Comparison of ENCODE assay signal across 8 cellular contexts in the genomic region with DNA sequence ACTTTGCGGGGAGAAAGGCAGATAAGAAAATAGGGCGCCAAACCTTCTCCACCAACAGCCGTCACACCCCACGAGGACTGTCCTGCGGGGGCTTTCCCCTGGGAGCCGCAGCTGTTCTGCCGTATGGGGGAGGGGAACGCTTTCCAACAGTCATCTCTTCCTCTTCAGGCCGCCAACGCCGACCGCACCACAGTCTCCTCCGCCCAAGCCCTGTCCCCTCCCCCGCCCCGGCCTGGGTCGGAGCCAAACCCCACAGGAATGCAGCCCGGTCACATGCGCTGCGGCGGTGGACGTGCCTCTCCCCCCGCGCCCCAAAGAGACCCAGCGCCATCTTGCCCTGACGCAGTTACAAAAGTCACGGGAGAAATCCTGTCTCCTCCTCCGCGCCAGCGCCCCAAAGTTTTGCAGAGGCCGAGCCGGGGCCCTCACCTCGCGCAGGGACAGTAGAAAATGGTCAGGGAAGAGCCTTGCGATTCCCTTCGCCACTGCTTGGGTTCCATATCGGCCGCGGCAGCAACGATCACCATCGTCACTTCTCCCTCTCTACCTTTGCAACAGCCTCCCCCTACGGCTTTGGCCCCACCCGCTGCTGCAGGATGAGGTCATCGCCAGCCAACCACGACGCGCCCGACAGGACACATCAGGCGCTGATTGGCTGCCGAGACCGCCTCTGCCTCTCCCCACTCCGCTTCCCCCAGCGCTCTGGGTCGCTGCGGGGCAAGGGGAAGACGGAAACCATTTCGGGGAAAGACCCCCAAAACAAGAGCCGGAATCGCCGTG. TPM values are rescaled to one million over a fixed set of nuclear protein-coding genes. Genes with fewer than 3 reads are reported as not detected.
DNase-seq lines count a peak whose midpoint lies in the region; ATAC-seq, FAIRE-seq and TF ChIP-seq lines count a peak whose summit lies in the region.

No MANE protein-coding gene starts in this region.

- no CpG with 5 or more reads among the region's 59 CpGs for WGBS in iPS DF 6.9 (ENCODE audit: insufficient coverage, insufficient read length)

- H3K36me3 ChIP-seq in brain microvascular endothelial cell (replicated peaks) (no peaks in the 10 kb centered on the region), iPS DF 6.9 (ENCODE audit: control insufficient read depth, insufficient read depth, low read length) (no peaks in the 10 kb centered on the region), gastrocnemius medialis (no peaks in the 10 kb centered on the region)

- no peak for TF ChIP-seq CTCF in brain microvascular endothelial cell (IDR thresholded peaks at IDR 0.05; ENCODE audit: low read depth, low read length, missing control alignments)
- TF ChIP-seq CTCF in gastrocnemius medialis (IDR thresholded peaks at IDR 0.05 in 4 of 5, conservative IDR thresholded peaks at IDR 0.05 in 1 of 5), result no peak

- H3K9me3 ChIP-seq in iPS DF 6.9 (ENCODE audit: control insufficient read depth, insufficient read depth, low read length), result no peaks in the 10 kb centered on the region
- H3K9me3 ChIP-seq in gastrocnemius medialis, result no peaks in the 10 kb centered on the region

- H3K4me1 ChIP-seq in iPS DF 6.9 (ENCODE audit: control insufficient read depth, insufficient read depth, low read length) (no peaks in the 10 kb centered on the region), gastrocnemius medialis (peaks cover 47 to 48% of the 10 kb centered on the region in 2 donors)

- DNase-seq in NCI-H2107 treated with DMSO at 0.1 percent for 48 hours (lab: John Stamatoyannopoulos, UW; ENCODE audit: unreplicated experiment) (peak; percentile 92), UCSD-AML1 (lab: John Stamatoyannopoulos, UW; ENCODE audit: unreplicated experiment) (peak; percentile 93), brain microvascular endothelial cell (peak; percentile 98), iPS DF 6.9 (ENCODE audit: low read depth, low spot score) (peak; percentile 94), gastrocnemius medialis (peak; percentile 99 to 100)

- intact Hi-C loops in gastrocnemius medialis (cut with DNase I; ENCODE audit: low total_unique reads), result loop anchor here (1.0 to 5.0 kb wide), 2 partner anchors 28 to 1100 kb away; a partner anchor contains a TSS

- peak overlapping the region; percentile 97 for H3K27ac ChIP-seq in brain microvascular endothelial cell
- no peak overlapping the region for H3K27ac ChIP-seq in iPS DF 6.9 (ENCODE audit: low read length)
- peak overlapping the region in 1 of 4 donors; percentile 100 for H3K27ac ChIP-seq in gastrocnemius medialis

- TF ChIP-seq POLR2A in gastrocnemius medialis (IDR thresholded peaks at IDR 0.05), result peak; percentile 95 to 97

- peak; percentile 82 for FAIRE-seq in A204.1 (lab: Jason Lieb, UNC)

- H3K4me3 ChIP-seq in brain microvascular endothelial cell (ENCODE audit: low read depth, low read length) (peak overlapping the region; percentile 99), iPS DF 6.9 (ENCODE audit: low read length) (peak overlapping the region; percentile 82), gastrocnemius medialis (peak overlapping the region; percentile 81 to 98 (median 92))

- ATAC-seq in GM18858 (IDR thresholded peaks at IDR 0.05; ENCODE audit: unreplicated experiment), result peak; percentile 54
- ATAC-seq in HG03066 (IDR thresholded peaks at IDR 0.05; ENCODE audit: low read depth, unreplicated experiment), result peak; percentile 69
- peak; percentile 73 to 78 for ATAC-seq in gastrocnemius medialis

- in situ Hi-C loops in brain microvascular endothelial cell (cut with HindIII; ENCODE audit: low pct_ligation_motif_present, low sequenced_read_pairs) (no loop called here), gastrocnemius medialis (cut with MboI; ENCODE audit: low sequenced_read_pairs in 4 of 4) (loop anchor here in 1 of 4 donors (25.0 kb wide), 1 partner anchor 1100 kb away; a partner anchor contains a TSS)

- no peaks in the 10 kb centered on the region for H3K27me3 ChIP-seq in brain microvascular endothelial cell (replicated peaks)
- no peaks in the 10 kb centered on the region for H3K27me3 ChIP-seq in iPS DF 6.9 (ENCODE audit: control insufficient read depth, insufficient read depth, low read length)
- H3K27me3 ChIP-seq in gastrocnemius medialis, result no peaks in the 10 kb centered on the region

RNA-seq across cellular contexts. Expression of a gene that starts 1.3 kb away (rescaled TPM):
- total RNA-seq in gastrocnemius medialis, result 10 to 100 TPM; 29.7 to 72.1 (median 38.0) TPM
